ENCODE assay signal across 8 cellular contexts in the genomic region with DNA sequence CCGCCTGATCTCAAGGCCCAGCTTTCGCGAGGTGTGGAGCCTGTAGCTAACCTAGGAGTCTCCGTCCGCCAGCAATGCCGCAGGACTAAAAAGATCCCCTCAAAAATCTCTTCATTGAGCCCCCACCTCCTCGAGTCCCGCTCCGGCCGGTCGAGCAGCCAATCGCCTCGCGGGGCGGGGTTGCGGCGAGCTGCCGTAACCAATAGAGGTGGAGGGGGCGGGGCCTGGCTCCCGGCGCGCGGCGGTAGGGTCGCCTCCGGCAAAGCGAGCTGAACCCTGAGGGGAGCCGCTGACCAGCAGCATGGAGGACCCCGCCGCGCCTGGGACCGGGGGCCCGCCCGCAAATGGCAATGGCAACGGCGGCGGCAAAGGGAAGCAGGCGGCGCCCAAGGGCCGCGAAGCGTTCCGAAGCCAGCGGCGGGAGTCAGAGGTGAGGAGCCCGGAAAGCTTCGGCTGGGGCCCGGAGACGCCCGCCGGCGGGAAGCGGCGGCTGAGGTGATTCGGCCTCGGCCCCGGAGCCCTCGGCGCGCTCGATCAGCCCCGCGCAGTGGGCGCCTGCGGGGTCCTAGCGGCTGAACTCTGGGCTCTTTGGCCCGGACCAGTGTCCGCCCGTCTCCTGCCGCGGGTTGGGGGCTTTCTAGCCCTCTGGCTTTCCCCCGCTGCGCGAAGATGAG. TPM values are rescaled to one million over a fixed set of nuclear protein-coding genes. Genes with fewer than 3 reads are reported as not detected.
DNase-seq lines count a peak whose midpoint lies in the region; ATAC-seq, FAIRE-seq and TF ChIP-seq lines count a peak whose summit lies in the region.

A gene with protein sequence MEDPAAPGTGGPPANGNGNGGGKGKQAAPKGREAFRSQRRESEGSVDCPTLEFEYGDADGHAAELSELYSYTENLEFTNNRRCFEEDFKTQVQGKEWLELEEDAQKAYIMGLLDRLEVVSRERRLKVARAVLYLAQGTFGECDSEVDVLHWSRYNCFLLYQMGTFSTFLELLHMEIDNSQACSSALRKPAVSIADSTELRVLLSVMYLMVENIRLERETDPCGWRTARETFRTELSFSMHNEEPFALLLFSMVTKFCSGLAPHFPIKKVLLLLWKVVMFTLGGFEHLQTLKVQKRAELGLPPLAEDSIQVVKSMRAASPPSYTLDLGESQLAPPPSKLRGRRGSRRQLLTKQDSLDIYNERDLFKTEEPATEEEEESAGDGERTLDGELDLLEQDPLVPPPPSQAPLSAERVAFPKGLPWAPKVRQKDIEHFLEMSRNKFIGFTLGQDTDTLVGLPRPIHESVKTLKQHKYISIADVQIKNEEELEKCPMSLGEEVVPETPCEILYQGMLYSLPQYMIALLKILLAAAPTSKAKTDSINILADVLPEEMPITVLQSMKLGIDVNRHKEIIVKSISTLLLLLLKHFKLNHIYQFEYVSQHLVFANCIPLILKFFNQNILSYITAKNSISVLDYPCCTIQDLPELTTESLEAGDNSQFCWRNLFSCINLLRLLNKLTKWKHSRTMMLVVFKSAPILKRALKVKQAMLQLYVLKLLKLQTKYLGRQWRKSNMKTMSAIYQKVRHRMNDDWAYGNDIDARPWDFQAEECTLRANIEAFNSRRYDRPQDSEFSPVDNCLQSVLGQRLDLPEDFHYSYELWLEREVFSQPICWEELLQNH (plus strand): TSS at position 261 of the 674 bp plus-strand sequence. CDS start 41 bp downstream, at position 302.

- H3F3A ChIP-seq in Loucy (ENCODE audit: low read depth): no peaks in the 10 kb centered on the region
- no peaks in the 10 kb centered on the region for H3F3A ChIP-seq in neural cell (ENCODE audit: insufficient read depth, low read length, poor library complexity, severe bottlenecking)

- H3K4me2 ChIP-seq in H9 (ENCODE audit: insufficient read depth, insufficient read length, low read length): peak within 1 kb of the TSS; percentile 75
- peak within 1 kb of the TSS; percentile 92 for H3K4me2 ChIP-seq in Loucy (ENCODE audit: low read depth, low read length, poor library complexity, severe bottlenecking)
- peak within 1 kb of the TSS; percentile 88 for H3K4me2 ChIP-seq in neural cell (ENCODE audit: low read length)

- H3K36me3 Mint-ChIP-seq in H9 (ENCODE audit: insufficient read depth in 1 of 3, low read depth in 3 of 3): no peaks in the 10 kb centered on the region
- H3K36me3 Mint-ChIP-seq in activated T-helper 2 cell treated with anti-CD3 and anti-CD28 coated beads, Interferon-gamma antibody, Interleukin-2, Interleukin-4, amounts not matched to agents 10 μg/mL and 5 μg/mL and 100 μg/mL, durations not matched to agents 14 hours and 24 hours and 36 hours (ENCODE audit: low read depth): peaks cover 28% of the 10 kb centered on the region

- TF ChIP-seq EP300 in neural cell (conservative IDR thresholded peaks at IDR 0.05; ENCODE audit: poor library complexity, severe bottlenecking): no peak

- H3K9ac ChIP-seq in H9 (ENCODE audit: extremely low read depth, insufficient read length, low read length): peak within 1 kb of the TSS; percentile 70
- peak within 1 kb of the TSS; percentile 79 for H3K9ac ChIP-seq in Loucy (ENCODE audit: low read depth, low read length, poor library complexity, severe bottlenecking)
- H3K9ac ChIP-seq in neural cell (ENCODE audit: low read length): peak within 1 kb of the TSS; percentile 73

- peak within 1 kb of the TSS; percentile 83 for H3K18ac ChIP-seq in H9 (ENCODE audit: insufficient read length, low read depth, low read length)

- H3T11ph ChIP-seq in H9 (ENCODE audit: low read length): no peak within 1 kb of the TSS

- H3K14ac ChIP-seq in H9 (ENCODE audit: insufficient read depth, low read length): peak within 1 kb of the TSS; percentile 86

- H2BK120ac ChIP-seq in H9 (ENCODE audit: low read depth, low read length, poor library complexity, severe bottlenecking): no peak within 1 kb of the TSS

- no peak within 1 kb of the TSS for H2BK20ac ChIP-seq in H9 (ENCODE audit: low read depth, low read length, poor library complexity, severe bottlenecking)

- H3K4me1 Mint-ChIP-seq in H9: peaks cover 25 to 26% of the 10 kb centered on the region in 2 experiments
- H3K4me1 Mint-ChIP-seq in activated T-helper 2 cell treated with anti-CD3 and anti-CD28 coated beads, Interferon-gamma antibody, Interleukin-2, Interleukin-4, amounts not matched to agents 10 μg/mL and 5 μg/mL and 100 μg/mL, durations not matched to agents 14 hours and 24 hours and 36 hours (ENCODE audit: low read depth): peaks cover 43% of the 10 kb centered on the region
- H3K4me1 Mint-ChIP-seq in stimulated activated naive CD8-positive, alpha-beta T cell treated with anti-CD3 and anti-CD28 coated beads, Interleukin-15, amount 100 ng/mL, for 72 hours: peaks cover 47% of the 10 kb centered on the region

- H2AK5ac ChIP-seq in H9 (ENCODE audit: insufficient read length, low read length): no peak within 1 kb of the TSS

- H2BK15ac ChIP-seq in H9 (ENCODE audit: low read depth, low read length): no peak within 1 kb of the TSS

- intact Hi-C loops in activated T-helper 2 cell treated with anti-CD3 and anti-CD28 coated beads, Interferon-gamma antibody, Interleukin-2, Interleukin-4, amounts not matched to agents 10 μg/mL and 5 μg/mL and 100 μg/mL, durations not matched to agents 14 hours and 24 hours and 36 hours (cut with micrococcal nuclease): loop anchor here (10.0 kb wide), 1 partner anchor 210 kb away; a partner anchor contains a TSS

- H3K79me1 ChIP-seq in H9 (ENCODE audit: insufficient read depth, low read depth, low read length, poor library complexity, severe bottlenecking): no peaks in the 10 kb centered on the region

- H3K4ac ChIP-seq in H9 (ENCODE audit: low read depth, low read length): no peak within 1 kb of the TSS

- H2BK12ac ChIP-seq in H9 (ENCODE audit: insufficient read length, low read depth, low read length): no peak within 1 kb of the TSS

- peak within 1 kb of the TSS; percentile 86 to 95 for H3K4me3 Mint-ChIP-seq in H9
- peak within 1 kb of the TSS; percentile 99 for H3K4me3 Mint-ChIP-seq in activated T-helper 2 cell treated with anti-CD3 and anti-CD28 coated beads, Interferon-gamma antibody, Interleukin-2, Interleukin-4, amounts not matched to agents 10 μg/mL and 5 μg/mL and 100 μg/mL, durations not matched to agents 14 hours and 24 hours and 36 hours (ENCODE audit: low read depth)
- H3K4me3 Mint-ChIP-seq in stimulated activated naive CD8-positive, alpha-beta T cell treated with anti-CD3 and anti-CD28 coated beads, Interleukin-15, amount 100 ng/mL, for 72 hours: peak within 1 kb of the TSS; percentile 96 to 97

- TF ChIP-seq RAD21 in neural cell (conservative IDR thresholded peaks at IDR 0.05): no peak

- H3K27ac ChIP-seq in H9 (ENCODE audit: insufficient read length, low read depth, low read length): no peak within 1 kb of the TSS
- peak within 1 kb of the TSS; percentile 77 for H3K27ac ChIP-seq in RWPE1
- H3K27ac ChIP-seq in neural cell (ENCODE audit: low read length): peak within 1 kb of the TSS; percentile 45

- ATAC-seq in stimulated activated naive CD8-positive, alpha-beta T cell treated with anti-CD3 and anti-CD28 coated beads, Interleukin-15, amount 100 ng/mL, for 72 hours: peak; percentile 88

- no peak within 1 kb of the TSS for H3K23ac ChIP-seq in H9 (ENCODE audit: insufficient read length, low read depth, low read length)

- peak within 1 kb of the TSS; percentile 79 for H3K4me3 ChIP-seq in Loucy (ENCODE audit: low read length, poor library complexity, severe bottlenecking)
- peak within 1 kb of the TSS; percentile 88 for H3K4me3 ChIP-seq in fibroblast of the aortic adventitia (ENCODE audit: low read depth, low read length)
- peak within 1 kb of the TSS; percentile 93 for H3K4me3 ChIP-seq in neural cell (ENCODE audit: low read length)

- no peaks in the 10 kb centered on the region; the same call in 1 of the 2 replicates for H3K27me3 ChIP-seq in H9 (ENCODE audit: insufficient read depth, low read length)
- H3K27me3 ChIP-seq in Loucy (ENCODE audit: insufficient read depth, low read length, poor library complexity, severe bottlenecking): peaks cover 5% of the 10 kb centered on the region
- no peaks in the 10 kb centered on the region for H3K27me3 ChIP-seq in neural cell (ENCODE audit: insufficient read depth, low read depth, low read length)

- no peaks in the 10 kb centered on the region for H3K9me3 Mint-ChIP-seq in H9
- H3K9me3 Mint-ChIP-seq in activated T-helper 2 cell treated with anti-CD3 and anti-CD28 coated beads, Interferon-gamma antibody, Interleukin-2, Interleukin-4, amounts not matched to agents 10 μg/mL and 5 μg/mL and 100 μg/mL, durations not matched to agents 14 hours and 24 hours and 36 hours: no peaks in the 10 kb centered on the region
- no peaks in the 10 kb centered on the region for H3K9me3 Mint-ChIP-seq in stimulated activated naive CD8-positive, alpha-beta T cell treated with anti-CD3 and anti-CD28 coated beads, Interleukin-15, amount 100 ng/mL, for 72 hours

- H3K23me2 ChIP-seq in H9 (ENCODE audit: insufficient read length, low read depth, low read length, poor library complexity, severe bottlenecking): peaks cover 17% of the 10 kb centered on the region

- no peak within 1 kb of the TSS for H4K8ac ChIP-seq in H9 (replicated peaks; ENCODE audit: insufficient read length, low read depth, low read length)

- H3K9me2 ChIP-seq in Loucy (replicated peaks; ENCODE audit: low read depth, low read length): no peaks in the 10 kb centered on the region
- no peaks in the 10 kb centered on the region for H3K9me2 ChIP-seq in neural cell (ENCODE audit: insufficient read depth, low read length)

- H3K4me1 ChIP-seq in H9 (ENCODE audit: insufficient read depth, low read length) (0 out of 2 replicates have a peak, but pooled peaks cover 4% of the 10 kb centered on the region), Loucy (ENCODE audit: insufficient read depth, low read length, poor library complexity, severe bottlenecking) (peaks cover 23% of the 10 kb centered on the region)

- H4K20me1 ChIP-seq in H9 (ENCODE audit: control insufficient read depth, insufficient read depth, insufficient read length): no peaks in the 10 kb centered on the region
- no peaks in the 10 kb centered on the region for H4K20me1 ChIP-seq in Loucy (ENCODE audit: insufficient read depth, low read length, poor library complexity, severe bottlenecking)
- H4K20me1 ChIP-seq in neural cell (ENCODE audit: insufficient read depth): no peaks in the 10 kb centered on the region

- 0 out of 3 replicates have a peak, but pooled peaks have one; percentile 9 for TF ChIP-seq CTCF in H9 (conservative IDR thresholded peaks at IDR 0.05)
- no peak for TF ChIP-seq CTCF in Loucy (conservative IDR thresholded peaks at IDR 0.05; ENCODE audit: low read length)
- no peak for TF ChIP-seq CTCF in RWPE1 (conservative IDR thresholded peaks at IDR 0.05; ENCODE audit: low read depth)
- no peak for TF ChIP-seq CTCF in fibroblast of the aortic adventitia (IDR thresholded peaks at IDR 0.05; ENCODE audit: insufficient read depth, low read length)
- peak; percentile 2 for TF ChIP-seq CTCF in neural cell (IDR thresholded peaks at IDR 0.05; ENCODE audit: poor library complexity, severe bottlenecking)

- H3K36me3 ChIP-seq in Loucy (ENCODE audit: insufficient read depth, low read length): no peaks in the 10 kb centered on the region
- no peaks in the 10 kb centered on the region for H3K36me3 ChIP-seq in neural cell (ENCODE audit: insufficient read depth, low read length)

- no peak within 1 kb of the TSS for H2BK5ac ChIP-seq in H9 (ENCODE audit: insufficient read length, low read length)

- no CpG with 5 or more reads among the region's 74 CpGs for WGBS in H9 (ENCODE audit: extremely low coverage, insufficient read length, low lambda C conversion rate)

- peak within 1 kb of the TSS; percentile 66 for H2AFZ ChIP-seq in H9 (ENCODE audit: low read length)
- peak within 1 kb of the TSS; percentile 97 for H2AFZ ChIP-seq in Loucy (ENCODE audit: low read length)
- H2AFZ ChIP-seq in neural cell (ENCODE audit: low read depth, low read length): peak within 1 kb of the TSS; percentile 78

- no peak within 1 kb of the TSS for H4K5ac ChIP-seq in H9 (ENCODE audit: insufficient read length, low read depth, low read length)

- H3K56ac ChIP-seq in H9 (ENCODE audit: insufficient read length, low read depth, low read length): no peak within 1 kb of the TSS

- H3K9me3 ChIP-seq in H9 (ENCODE audit: control insufficient read depth, low read depth, low read length) (no peaks in the 10 kb centered on the region), Loucy (ENCODE audit: insufficient read depth, low read depth, low read length) (no peaks in the 10 kb centered on the region), neural cell (ENCODE audit: low read length) (no peaks in the 10 kb centered on the region)

- DNase-seq in H9 (peak; percentile 97), RWPE1 (ENCODE audit: low spot score) (peak; percentile 85), fibroblast of the aortic adventitia (ENCODE audit: low read depth) (peak; percentile 63)
- DNase-seq in activated T-helper 2 cell treated with anti-CD3 and anti-CD28 coated beads, Interferon-gamma antibody, Interleukin-2, Interleukin-4, amounts not matched to agents 10 μg/mL and 5 μg/mL and 100 μg/mL, durations not matched to agents 14 hours and 24 hours and 36 hours (ENCODE audit: low spot score): peak; percentile 91
- peak; percentile 90 for DNase-seq in stimulated activated naive CD8-positive, alpha-beta T cell treated with anti-CD3 and anti-CD28 coated beads, Interleukin-15, amount 100 ng/mL, for 72 hours

- no peaks in the 10 kb centered on the region for H3K79me2 ChIP-seq in H9 (ENCODE audit: insufficient read depth, low read length)
- no peaks in the 10 kb centered on the region for H3K79me2 ChIP-seq in Loucy (ENCODE audit: insufficient read depth, low read length)
- H3K79me2 ChIP-seq in neural cell (replicated peaks; ENCODE audit: insufficient read depth, low read length): no peaks in the 10 kb centered on the region

- H4K91ac ChIP-seq in H9 (ENCODE audit: insufficient read length, low read depth, low read length): no peak within 1 kb of the TSS

- CTCF ChIA-PET in RWPE1 (lab: Yijun Ruan, JAX): interaction anchor here (0.6 kb wide), 2 partner anchors 57 to 66 kb away, joined by 3 to 5 read pairs; no protein-coding TSS in a partner anchor

- H3K27me3 Mint-ChIP-seq in H9 (ENCODE audit: low read depth): peaks cover 32% of the 10 kb centered on the region
- peaks cover 13% of the 10 kb centered on the region for H3K27me3 Mint-ChIP-seq in activated T-helper 2 cell treated with anti-CD3 and anti-CD28 coated beads, Interferon-gamma antibody, Interleukin-2, Interleukin-4, amounts not matched to agents 10 μg/mL and 5 μg/mL and 100 μg/mL, durations not matched to agents 14 hours and 24 hours and 36 hours (ENCODE audit: low read depth)
- H3K27me3 Mint-ChIP-seq in stimulated activated naive CD8-positive, alpha-beta T cell treated with anti-CD3 and anti-CD28 coated beads, Interleukin-15, amount 100 ng/mL, for 72 hours: peaks cover 45% of the 10 kb centered on the region

- POLR2A ChIA-PET in RWPE1 (lab: Yijun Ruan, JAX; ENCODE audit: low non-redundant PET): no interaction called here

- peak; percentile 21 for FAIRE-seq in G401.6 (lab: Jason Lieb, UNC)

- peak within 1 kb of the TSS; percentile 96 to 98 (median 97) for H3K27ac Mint-ChIP-seq in H9
- peak within 1 kb of the TSS; percentile 94 for H3K27ac Mint-ChIP-seq in activated T-helper 2 cell treated with anti-CD3 and anti-CD28 coated beads, Interferon-gamma antibody, Interleukin-2, Interleukin-4, amounts not matched to agents 10 μg/mL and 5 μg/mL and 100 μg/mL, durations not matched to agents 14 hours and 24 hours and 36 hours
- peak within 1 kb of the TSS; percentile 45 to 91 for H3K27ac Mint-ChIP-seq in stimulated activated naive CD8-positive, alpha-beta T cell treated with anti-CD3 and anti-CD28 coated beads, Interleukin-15, amount 100 ng/mL, for 72 hours

RNA-seq across cellular contexts. Expression of the gene that starts here (rescaled TPM):
- total RNA-seq in H9 (2021): 8.1 and 9.9 TPM in 2 replicates
- total RNA-seq in activated T-helper 2 cell treated with anti-CD3 and anti-CD28 coated beads, Interferon-gamma antibody, Interleukin-2, Interleukin-4, amounts not matched to agents 10 μg/mL and 5 μg/mL and 100 μg/mL, durations not matched to agents 14 hours and 24 hours and 36 hours: 73.4 and 73.5 TPM in 2 replicates
- 2.5 and 6.9 TPM in 2 replicates for total RNA-seq in fibroblast of the aortic adventitia (ENCODE audit: low replicate concordance)
- polyA plus RNA-seq in neural cell: 7.4 and 8.0 TPM in 2 replicates
- polyA minus RNA-seq in neural cell: 6.3 and 7.9 TPM in 2 replicates

Comparison
In these comparisons a context has a peak if more than half of its experiments do, and no peak if none do; other contexts are left out.
1. CTCF ChIP-seq: peak in H9 (single experiment) and neural cell (single experiment); none in Loucy (single experiment), RWPE1 (single experiment) and fibroblast of the aortic adventitia (single experiment).
2. Peak in every context shown above with its lines, with median percentiles within 50 percentile points of each other: DNase-seq, H2AFZ ChIP-seq, H3K4me2 ChIP-seq, H3K9ac ChIP-seq, H3K27ac Mint-ChIP-seq, H3K4me3 Mint-ChIP-seq and H3K4me3 ChIP-seq.